ENCODE assay signal across 24 cellular contexts in the genomic region with DNA sequence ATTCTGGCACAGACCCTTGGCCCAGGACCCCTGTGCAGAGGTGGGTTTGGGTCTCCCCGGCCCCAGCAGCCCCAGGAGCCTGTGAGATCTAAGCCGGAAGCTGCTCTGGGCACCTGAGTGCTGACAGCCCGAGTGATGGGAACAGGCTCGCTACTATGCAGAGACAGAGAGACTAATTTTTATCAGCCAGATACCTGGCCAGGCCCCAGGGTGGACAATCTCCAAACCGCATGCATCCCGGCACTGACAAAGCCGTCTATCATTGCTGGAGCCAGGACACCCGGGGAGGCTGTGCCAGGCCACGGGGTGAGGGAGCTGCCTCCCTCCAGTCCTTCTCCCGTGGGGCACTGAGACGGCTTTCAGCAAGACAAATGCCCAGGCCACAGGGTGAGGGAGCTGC. TPM values are rescaled to one million over a fixed set of nuclear protein-coding genes. Genes with fewer than 3 reads are reported as not detected.
"Had no signal": no experiment of that assay in that cellular context is flagged by ENCODE, and none has a peak within 500 bp of the region (broad histone marks: within the 10 kb centered on the region; RNA-seq: fewer than 3 reads in every experiment).

No MANE protein-coding gene starts in this region.

- H3K9me3 Mint-ChIP-seq: activated CD4-positive, alpha-beta T cell treated with anti-CD3 and anti-CD28 coated beads, Interleukin-2, amount 10 ng/mL, durations not matched to agents 24 days and 14 days; activated CD8-positive, alpha-beta T cell treated with anti-CD3 and anti-CD28 coated beads for 36 hours; activated T-helper 1 cell treated with anti-CD3 and anti-CD28 coated beads, Interleukin-12 subunit alpha, Interleukin-12 subunit beta, Interleukin-2, Interleukin-4 antibody, amounts not matched to agents 30 ng/mL and 10 ng/mL and 1 ng/mL, durations not matched to agents 14 hours and 24 hours and 36 hours; naive B cell; neural crest cell; stimulated activated naive CD8-positive, alpha-beta T cell treated with anti-CD3 and anti-CD28 coated beads, Interleukin-15, Interleukin-2, amounts not matched to agents 100 ng/mL and 50 ng/mL, for 24 hours; T-helper 2 cell treated with Interferon-gamma antibody and Interleukin-4, amounts not matched to agents 5 μg/mL and 100 μg/mL, for 36 hours had no signal

- ATAC-seq: activated CD4-positive, CD25-positive, alpha-beta regulatory T cell treated with anti-CD3 and anti-CD28 coated beads, Interleukin-2, amount 50 U/mL, for 24 hours; activated CD8-positive, alpha-beta memory T cell treated with anti-CD3 and anti-CD28 coated beads, Interleukin-2, amount 10 ng/mL, durations not matched to agents 7 days and 5 days; activated CD8-positive, alpha-beta T cell treated with anti-CD3 and anti-CD28 coated beads for 36 hours; foreskin keratinocyte had no signal

- H3K4me1 Mint-ChIP-seq: immature natural killer cell, neural crest cell had no signal

- H3K27ac ChIP-seq: adrenal gland, colonic mucosa, epithelial cell of prostate, foreskin keratinocyte, hepatocyte, tibial artery, VCaP had no signal

- H3K4me3 Mint-ChIP-seq: activated CD4-positive, alpha-beta T cell treated with anti-CD3 and anti-CD28 coated beads, Interleukin-2, amount 10 ng/mL, durations not matched to agents 24 days and 14 days; activated CD8-positive, alpha-beta memory T cell treated with anti-CD3 and anti-CD28 coated beads, Interleukin-2, amount 10 ng/mL, durations not matched to agents 7 days and 5 days; activated CD8-positive, alpha-beta T cell treated with anti-CD3 and anti-CD28 coated beads for 36 hours; activated T-helper 1 cell treated with anti-CD3 and anti-CD28 coated beads, Interleukin-12 subunit alpha, Interleukin-12 subunit beta, Interleukin-2, Interleukin-4 antibody, amounts not matched to agents 30 ng/mL and 10 ng/mL and 1 ng/mL, durations not matched to agents 14 hours and 24 hours and 36 hours; immature natural killer cell; naive B cell; neural crest cell; stimulated activated naive CD8-positive, alpha-beta T cell treated with anti-CD3 and anti-CD28 coated beads, Interleukin-15, Interleukin-2, amounts not matched to agents 100 ng/mL and 50 ng/mL, for 24 hours; T-helper 2 cell treated with Interferon-gamma antibody and Interleukin-4, amounts not matched to agents 5 μg/mL and 100 μg/mL, for 36 hours had no signal

- H3K36me3 ChIP-seq: adrenal gland, colonic mucosa, tibial artery had no signal

- H3K4me1 ChIP-seq: adrenal gland, colonic mucosa, foreskin keratinocyte, tibial artery had no signal

- H3K9me3 ChIP-seq: adrenal gland, colonic mucosa, tibial artery had no signal

- H3K27me3 ChIP-seq: colonic mucosa had no signal

- H3K27me3 Mint-ChIP-seq: naive B cell had no signal

- H3K4me3 ChIP-seq: adrenal gland, colonic mucosa, hepatocyte, tibial artery had no signal

- DNase-seq: activated CD4-positive, alpha-beta T cell treated with anti-CD3 and anti-CD28 coated beads, Interleukin-2, amount 10 ng/mL, durations not matched to agents 24 days and 14 days; activated CD8-positive, alpha-beta memory T cell treated with anti-CD3 and anti-CD28 coated beads, Interleukin-2, amount 10 ng/mL, durations not matched to agents 7 days and 5 days; activated CD8-positive, alpha-beta T cell treated with anti-CD3 and anti-CD28 coated beads for 36 hours; activated gamma-delta T cell; activated naive CD4-positive, alpha-beta T cell treated with anti-CD3 and anti-CD28 coated beads, Interleukin-2, amount 50 U/mL, for 16 hours; activated T-cell treated with anti-CD3 and anti-CD28 coated beads for 4 hours; adrenal gland; colonic mucosa; foreskin keratinocyte; immature natural killer cell; kidney glomerular epithelial cell; naive B cell; stimulated activated CD4-positive, alpha-beta T cell treated with anti-CD3 and anti-CD28 coated beads, Interleukin-4, amount 100 ng/mL, for 1 hour; tibial artery had no signal

- H3K36me3 Mint-ChIP-seq: activated CD8-positive, alpha-beta memory T cell treated with anti-CD3 and anti-CD28 coated beads, Interleukin-2, amount 10 ng/mL, durations not matched to agents 7 days and 5 days; immature natural killer cell had no signal

RNA-seq across cellular contexts. Expression of a gene that starts 25.0 kb away (rescaled TPM):
- total RNA-seq: activated CD4-positive, alpha-beta T cell treated with anti-CD3 and anti-CD28 coated beads, Interleukin-2, amount 10 ng/mL, durations not matched to agents 24 days and 14 days; activated T-helper 1 cell treated with anti-CD3 and anti-CD28 coated beads, Interleukin-12 subunit alpha, Interleukin-12 subunit beta, Interleukin-2, Interleukin-4 antibody, amounts not matched to agents 30 ng/mL and 10 ng/mL and 1 ng/mL, durations not matched to agents 14 hours and 24 hours and 36 hours; osteoblast; renal cortical epithelial cell had no signal
